Comparison of ENCODE assay signal across 8 cellular contexts in genomic region chr1:40387487-40388306, GRCh38. TPM values are rescaled to one million over a fixed set of nuclear protein-coding genes. Genes with fewer than 3 reads are reported as not detected.
DNase-seq lines count a peak whose midpoint lies in the region; ATAC-seq, FAIRE-seq and TF ChIP-seq lines count a peak whose summit lies in the region.
"Not testable (repeated sequence)": the region's sequence is repeated elsewhere in the genome, so short reads cannot be mapped to it uniquely, and the experiment has no call there.

No MANE protein-coding gene starts in this region.

- peak overlapping the region; percentile 94; the same call in 1 of the 2 replicates for H3K4me2 ChIP-seq in MM.1S (ENCODE audit: low read depth, low read length)

- not testable (repeated sequence) for H3K9me3 ChIP-seq in MM.1S (replicated peaks; ENCODE audit: insufficient read depth, low read length); kidney (ENCODE audit: control insufficient read depth in 1 of 2, low read length in 2 of 2); uterus

- not testable (repeated sequence) for H3K9me2 ChIP-seq in MM.1S (replicated peaks; ENCODE audit: insufficient read depth, low read length)

- DNase-seq in MM.1S; activated naive CD4-positive, alpha-beta T cell treated with anti-CD3 and anti-CD28 coated beads, Interleukin-2, amount 50 U/mL, for 72 hours (ENCODE audit: low spot score in 2 of 2); stimulated activated naive B cell treated with anti-CD40 and anti-IgM and Interleukin-4, amounts not matched to agents 10 μg/mL and 1 μg/mL and 100 μg/mL, for 72 hours; uterus: not testable (repeated sequence)
- peak; percentile 54 for DNase-seq in activated CD8-positive, alpha-beta T cell treated with anti-CD3 and anti-CD28 coated beads for 36 hours
- peak; percentile 74 for DNase-seq in kidney
- DNase-seq in naive thymus-derived CD8-positive, alpha-beta T cell, result peak in 5 of 10 donors; percentile 26 to 50 (median 43)

- FAIRE-seq in kidney (lab: Jason Lieb, UNC), result not testable (repeated sequence)

- peak overlapping the region; percentile 99; the same call in 1 of the 2 replicates for H3K27ac ChIP-seq in MM.1S (ENCODE audit: low read length)
- peak overlapping the region in 1 of 2 donors; percentile 23 for H3K27ac ChIP-seq in kidney (ENCODE audit: low read depth in 2 of 2, low read length in 2 of 2)
- H3K27ac ChIP-seq in uterus, result peak overlapping the region; percentile 40 to 72

- H3K4me3 Mint-ChIP-seq in activated CD8-positive, alpha-beta T cell treated with anti-CD3 and anti-CD28 coated beads for 36 hours, result peak overlapping the region; percentile 83
- not testable (repeated sequence) for H3K4me3 Mint-ChIP-seq in dendritic cell treated with granulocyte-macrophage colony-stimulating factor and Interleukin-4, amounts not matched to agents 40 ng/mL and 50 ng/mL, for 4 days
- peak overlapping the region; percentile 84 to 99 (median 95) for H3K4me3 Mint-ChIP-seq in naive thymus-derived CD8-positive, alpha-beta T cell
- peak overlapping the region; percentile 76 to 78 for H3K4me3 Mint-ChIP-seq in stimulated activated naive B cell treated with anti-CD40 and anti-IgM and Interleukin-4, amounts not matched to agents 10 μg/mL and 1 μg/mL and 100 μg/mL, for 72 hours

- peaks cover 87% of the 10 kb centered on the region for H3K79me2 ChIP-seq in MM.1S (ENCODE audit: low read length)

- not testable (repeated sequence) for TF ChIP-seq POLR2A in uterus (IDR thresholded peaks at IDR 0.05)

- peaks cover 70% of the 10 kb centered on the region for H3F3A ChIP-seq in MM.1S (ENCODE audit: insufficient read depth, low read length)

- not testable (repeated sequence) for TF ChIP-seq CTCF in MM.1S (IDR thresholded peaks at IDR 0.05; ENCODE audit: low read length); activated CD8-positive, alpha-beta T cell treated with anti-CD3 and anti-CD28 coated beads for 36 hours (IDR thresholded peaks at IDR 0.05); kidney (IDR thresholded peaks at IDR 0.05; ENCODE audit: borderline replicate concordance, extremely low read depth, insufficient read depth); uterus (IDR thresholded peaks at IDR 0.05)

- intact Hi-C loops in activated CD8-positive, alpha-beta T cell treated with anti-CD3 and anti-CD28 coated beads for 36 hours (cut with micrococcal nuclease); kidney (cut with DNase I); uterus (cut with DNase I; ENCODE audit: low total_unique reads): not testable (repeated sequence)
- intact Hi-C loops in dendritic cell treated with granulocyte-macrophage colony-stimulating factor and Interleukin-4, amounts not matched to agents 40 ng/mL and 50 ng/mL, for 4 days (cut with micrococcal nuclease), result loop anchor here (5.0 kb wide), 1 partner anchor 45 kb away; no protein-coding TSS in a partner anchor

- not testable (repeated sequence) for H3K27me3 ChIP-seq in MM.1S (replicated peaks; ENCODE audit: insufficient read depth, low read length); uterus

- not testable (repeated sequence) for H3K9me3 Mint-ChIP-seq in activated CD8-positive, alpha-beta T cell treated with anti-CD3 and anti-CD28 coated beads for 36 hours; activated naive CD4-positive, alpha-beta T cell treated with anti-CD3 and anti-CD28 coated beads, Interleukin-2, amount 50 U/mL, for 72 hours; dendritic cell treated with granulocyte-macrophage colony-stimulating factor and Interleukin-4, amounts not matched to agents 40 ng/mL and 50 ng/mL, for 4 days; naive thymus-derived CD8-positive, alpha-beta T cell; stimulated activated naive B cell treated with anti-CD40 and anti-IgM and Interleukin-4, amounts not matched to agents 10 μg/mL and 1 μg/mL and 100 μg/mL, for 72 hours

- POLR2A ChIA-PET in activated CD8-positive, alpha-beta T cell treated with anti-CD3 and anti-CD28 coated beads for 36 hours (lab: Charles Lee), result interaction anchor here (0.6 to 15.4 kb wide), 9 partner anchors 9 to 304 kb away, joined by 3 to 278 read pairs (median 4); partner anchors contain the start of genes EXO5, NFYC and SMAP2
- POLR2A ChIA-PET in naive thymus-derived CD8-positive, alpha-beta T cell (lab: Charles Lee), result interaction anchor here (1.0 to 15.9 kb wide), 11 partner anchors 10 to 348 kb away, joined by 3 to 384 read pairs (median 6); partner anchors contain the start of genes CAP1, COL9A2 and SMAP2

- H3K36me3 ChIP-seq in MM.1S (replicated peaks; ENCODE audit: insufficient read depth, low read length); kidney (ENCODE audit: control insufficient read depth in 1 of 2, insufficient read depth in 2 of 2, low read length in 2 of 2); uterus: not testable (repeated sequence)

- peaks cover 79% of the 10 kb centered on the region for H3K4me1 Mint-ChIP-seq in activated CD8-positive, alpha-beta T cell treated with anti-CD3 and anti-CD28 coated beads for 36 hours (ENCODE audit: low read depth)
- peaks cover 91% of the 10 kb centered on the region for H3K4me1 Mint-ChIP-seq in dendritic cell treated with granulocyte-macrophage colony-stimulating factor and Interleukin-4, amounts not matched to agents 40 ng/mL and 50 ng/mL, for 4 days (ENCODE audit: low read depth)
- peaks cover 44 to 96% (median 86%) of the 10 kb centered on the region in 4 donors for H3K4me1 Mint-ChIP-seq in naive thymus-derived CD8-positive, alpha-beta T cell
- H3K4me1 Mint-ChIP-seq in stimulated activated naive B cell treated with anti-CD40 and anti-IgM and Interleukin-4, amounts not matched to agents 10 μg/mL and 1 μg/mL and 100 μg/mL, for 72 hours, result peaks cover 66 to 85% of the 10 kb centered on the region in 2 donors

- not testable (repeated sequence) for H3K27me3 Mint-ChIP-seq in activated CD8-positive, alpha-beta T cell treated with anti-CD3 and anti-CD28 coated beads for 36 hours; dendritic cell treated with granulocyte-macrophage colony-stimulating factor and Interleukin-4, amounts not matched to agents 40 ng/mL and 50 ng/mL, for 4 days; naive thymus-derived CD8-positive, alpha-beta T cell; stimulated activated naive B cell treated with anti-CD40 and anti-IgM and Interleukin-4, amounts not matched to agents 10 μg/mL and 1 μg/mL and 100 μg/mL, for 72 hours

- H3K9ac ChIP-seq in MM.1S (ENCODE audit: low read length); kidney (ENCODE audit: low read length in 2 of 2): not testable (repeated sequence)

- H3K27ac Mint-ChIP-seq in activated CD8-positive, alpha-beta T cell treated with anti-CD3 and anti-CD28 coated beads for 36 hours, result peak overlapping the region; percentile 99
- H3K27ac Mint-ChIP-seq in activated naive CD4-positive, alpha-beta T cell treated with anti-CD3 and anti-CD28 coated beads, Interleukin-2, amount 50 U/mL, for 72 hours, result peak overlapping the region; percentile 99 to 100
- H3K27ac Mint-ChIP-seq in dendritic cell treated with granulocyte-macrophage colony-stimulating factor and Interleukin-4, amounts not matched to agents 40 ng/mL and 50 ng/mL, for 4 days, result peak overlapping the region; percentile 99
- peak overlapping the region; percentile 97 to 100 (median 99) for H3K27ac Mint-ChIP-seq in naive thymus-derived CD8-positive, alpha-beta T cell
- H3K27ac Mint-ChIP-seq in stimulated activated naive B cell treated with anti-CD40 and anti-IgM and Interleukin-4, amounts not matched to agents 10 μg/mL and 1 μg/mL and 100 μg/mL, for 72 hours, result peak overlapping the region; percentile 99

- not testable (repeated sequence) for H4K20me1 ChIP-seq in MM.1S (ENCODE audit: insufficient read depth, low read length)

- H3K4me3 ChIP-seq in MM.1S (ENCODE audit: low read length); kidney (ENCODE audit: low read length in 2 of 2); uterus: not testable (repeated sequence)

- peaks cover 69% of the 10 kb centered on the region for H3K36me3 Mint-ChIP-seq in activated CD8-positive, alpha-beta T cell treated with anti-CD3 and anti-CD28 coated beads for 36 hours (ENCODE audit: low read depth)
- H3K36me3 Mint-ChIP-seq in activated naive CD4-positive, alpha-beta T cell treated with anti-CD3 and anti-CD28 coated beads, Interleukin-2, amount 50 U/mL, for 72 hours, result peaks cover 49 to 64% of the 10 kb centered on the region in 2 donors
- H3K36me3 Mint-ChIP-seq in dendritic cell treated with granulocyte-macrophage colony-stimulating factor and Interleukin-4, amounts not matched to agents 40 ng/mL and 50 ng/mL, for 4 days (ENCODE audit: low read depth), result peaks cover 69% of the 10 kb centered on the region
- H3K36me3 Mint-ChIP-seq in naive thymus-derived CD8-positive, alpha-beta T cell, result peaks cover 0 to 42% (median 26%) of the 10 kb centered on the region in 3 donors
- H3K36me3 Mint-ChIP-seq in stimulated activated naive B cell treated with anti-CD40 and anti-IgM and Interleukin-4, amounts not matched to agents 10 μg/mL and 1 μg/mL and 100 μg/mL, for 72 hours, result peaks cover 51 to 61% of the 10 kb centered on the region in 2 donors

- not testable (repeated sequence) for ATAC-seq in activated CD8-positive, alpha-beta T cell treated with anti-CD3 and anti-CD28 coated beads for 36 hours; activated naive CD4-positive, alpha-beta T cell treated with anti-CD3 and anti-CD28 coated beads, Interleukin-2, amount 50 U/mL, for 72 hours; naive thymus-derived CD8-positive, alpha-beta T cell; stimulated activated naive B cell treated with anti-CD40 and anti-IgM and Interleukin-4, amounts not matched to agents 10 μg/mL and 1 μg/mL and 100 μg/mL, for 72 hours (replicated peaks)

- CTCF ChIA-PET in activated CD8-positive, alpha-beta T cell treated with anti-CD3 and anti-CD28 coated beads for 36 hours (lab: Charles Lee), result interaction anchor here (0.8 to 7.5 kb wide), 9 partner anchors 11 to 146 kb away, joined by 3 to 62 read pairs (median 9); partner anchors contain the start of gene SMAP2

- H2AFZ ChIP-seq in MM.1S (ENCODE audit: low read length), result not testable (repeated sequence)

- H3K4me1 ChIP-seq in MM.1S (ENCODE audit: low read length), result peaks cover 86% of the 10 kb centered on the region
- H3K4me1 ChIP-seq in kidney (ENCODE audit: control insufficient read depth in 1 of 2, insufficient read depth in 1 of 2, low read depth in 1 of 2, low read length in 2 of 2); uterus: not testable (repeated sequence)

RNA-seq across cellular contexts. Expression of gene SMAP2, which starts 14.2 kb away (rescaled TPM):
- 100 to 1,000 TPM; 204 to 209 TPM for total RNA-seq in activated CD8-positive, alpha-beta T cell treated with anti-CD3 and anti-CD28 coated beads for 36 hours
- total RNA-seq in activated naive CD4-positive, alpha-beta T cell treated with anti-CD3 and anti-CD28 coated beads, Interleukin-2, amount 50 U/mL, for 72 hours, result 100 to 1,000 TPM; 229 to 299 TPM
- total RNA-seq in kidney (61.3 TPM), uterus (10 to 100 TPM; 11.1 to 24.8 (median 18.6) TPM)
- 17.9 TPM for polyA plus RNA-seq in kidney (ENCODE audit: insufficient read depth, low read depth, low replicate concordance)
- total RNA-seq in naive thymus-derived CD8-positive, alpha-beta T cell, result 100 to 1,000 TPM; 154 to 160 TPM
- polyA plus RNA-seq in naive thymus-derived CD8-positive, alpha-beta T cell, result 100 to 1,000 TPM; 297 to 506 (median 298) TPM
